19 cellular contexts compared by ENCODE assay signal in genomic region chr17:71187145-71187878, GRCh38.
DNase-seq lines count a peak whose midpoint lies in the region; ATAC-seq, FAIRE-seq and TF ChIP-seq lines count a peak whose summit lies in the region.
"Had no signal": no experiment of that assay in that cellular context is flagged by ENCODE, and none has a peak within 500 bp of the region (broad histone marks: within the 10 kb centered on the region; RNA-seq: fewer than 3 reads in every experiment).

No MANE protein-coding gene starts in this region.

- peak overlapping the region; percentile 31 for H3K27ac Mint-ChIP-seq in astrocyte (ENCODE audit: unreplicated experiment)
- H3K27ac Mint-ChIP-seq in naive thymus-derived CD8-positive, alpha-beta T cell, result no peak overlapping the region

- no peak overlapping the region for H3K4me2 ChIP-seq in HepG2 (ENCODE audit: low read depth, low read length)
- no peak overlapping the region for H3K4me2 ChIP-seq in astrocyte (ENCODE audit: low read length)
- no peak overlapping the region for H3K4me2 ChIP-seq in mesenchymal stem cell (ENCODE audit: low read length, poor library complexity, severe bottlenecking)

- no peak overlapping the region for H3K23ac ChIP-seq in mesenchymal stem cell (ENCODE audit: low read length in 2 of 2)

- intact Hi-C loops in HepG2 (cut with micrococcal nuclease; ENCODE audit: unreplicated experiment) (no loop called here), right lobe of liver (cut with DNase I) (no loop called here), kidney (cut with DNase I) (no loop called here)

- H3K36me3 Mint-ChIP-seq in astrocyte (ENCODE audit: low read depth, unreplicated experiment), result no peaks in the 10 kb centered on the region
- no peaks in the 10 kb centered on the region for H3K36me3 Mint-ChIP-seq in naive thymus-derived CD8-positive, alpha-beta T cell

- TF ChIP-seq POLR2A in HepG2 (IDR thresholded peaks at IDR 0.05; ENCODE audit: insufficient read depth in 1 of 2, low read depth in 2 of 2, low read length in 2 of 2) (no peak), right lobe of liver (IDR thresholded peaks at IDR 0.05) (no peak)

- no peak overlapping the region for H3K4me3 ChIP-seq in HepG2 (replicated peaks in 1 of 3; ENCODE audit: insufficient read depth in 1 of 3, low read depth in 2 of 3, low read length in 3 of 3)
- no peak overlapping the region for H3K4me3 ChIP-seq in right lobe of liver
- H3K4me3 ChIP-seq in astrocyte (ENCODE audit: insufficient read depth, low read depth, low read length), result no peak overlapping the region
- no peak overlapping the region for H3K4me3 ChIP-seq in mesenchymal stem cell (ENCODE audit: insufficient read depth in 1 of 2, low read depth in 1 of 2, low read length in 2 of 2)
- no peak overlapping the region for H3K4me3 ChIP-seq in kidney (ENCODE audit: low read length in 2 of 2)
- H3K4me3 ChIP-seq: MG63 had no signal

- peaks cover 32% of the 10 kb centered on the region for H3K4me1 Mint-ChIP-seq in astrocyte (ENCODE audit: low read depth, unreplicated experiment)
- H3K4me1 Mint-ChIP-seq in naive thymus-derived CD8-positive, alpha-beta T cell, result no peaks in the 10 kb centered on the region

- BruUV-seq in HepG2 (replicated peaks; lab: Mats Ljungman, UMichigan), result no TSS peak

- DNase-seq in HepG2 (ENCODE audit: low spot score), result no peak
- no peak for DNase-seq in right lobe of liver
- DNase-seq in astrocyte (ENCODE audit: low read depth), result no peak
- no peak for DNase-seq in mesenchymal stem cell
- DNase-seq in kidney, result no peak
- no peak for DNase-seq in naive thymus-derived CD8-positive, alpha-beta T cell
- DNase-seq: DMS153; DND-41; KBM-7; MG63; NCI-H2029; NCI-H446 treated with DMSO at 0.1 percent for 48 hours; NCI-H526; NCI-H82; NK-92 treated with Interleukin-12 subunit alpha and Interleukin-12 subunit beta, amount 100 ng/mL, for 24 hours; SK-N-SH had no signal

- CTCF ChIA-PET in HepG2 (lab: Yijun Ruan, JAX; ENCODE audit: low intra/inter-chr PET ratio, low total read pairs), result no interaction called here

- no peaks in the 10 kb centered on the region for H3K36me3 ChIP-seq in HepG2 (replicated peaks in 1 of 2; ENCODE audit: control insufficient read depth in 1 of 2, insufficient read depth in 2 of 2, low read length in 2 of 2)
- H3K36me3 ChIP-seq in right lobe of liver, result no peaks in the 10 kb centered on the region
- no peaks in the 10 kb centered on the region for H3K36me3 ChIP-seq in astrocyte (ENCODE audit: insufficient read depth, low read length)
- no peaks in the 10 kb centered on the region for H3K36me3 ChIP-seq in mesenchymal stem cell (ENCODE audit: control insufficient read depth in 1 of 2, insufficient read depth in 2 of 2, low read depth in 1 of 2, low read length in 2 of 2)
- no peaks in the 10 kb centered on the region for H3K36me3 ChIP-seq in kidney (ENCODE audit: control insufficient read depth in 1 of 2, insufficient read depth in 2 of 2, low read length in 2 of 2)
- H3K36me3 ChIP-seq: MG63 had no signal

- no peak overlapping the region for H4K8ac ChIP-seq in mesenchymal stem cell (ENCODE audit: low read length)

- H4K20me1 ChIP-seq in HepG2 (ENCODE audit: insufficient read depth, low read length), result no peaks in the 10 kb centered on the region
- no peaks in the 10 kb centered on the region for H4K20me1 ChIP-seq in astrocyte (ENCODE audit: insufficient read depth, low read length)

- in situ Hi-C loops in HepG2 (cut with HindIII; ENCODE audit: extremely low pct_ligation_motif_present, low pct_unique_long_range_greater_than_20kb), result no loop called here

- no peak overlapping the region for H3K27ac ChIP-seq in HepG2 (ENCODE audit: extremely low read length, insufficient read depth, low read length)
- H3K27ac ChIP-seq in right lobe of liver, result no peak overlapping the region
- peak overlapping the region; percentile 95 for H3K27ac ChIP-seq in astrocyte (ENCODE audit: low read depth, low read length)
- no peak overlapping the region for H3K27ac ChIP-seq in mesenchymal stem cell (ENCODE audit: low read length, poor library complexity, severe bottlenecking)
- no peak overlapping the region for H3K27ac ChIP-seq in kidney (ENCODE audit: low read depth in 2 of 2, low read length in 2 of 2)

- no peak overlapping the region for H3K4me3 Mint-ChIP-seq in astrocyte (ENCODE audit: unreplicated experiment)
- no peak overlapping the region for H3K4me3 Mint-ChIP-seq in naive thymus-derived CD8-positive, alpha-beta T cell

- H3K27me3 ChIP-seq in HepG2 (ENCODE audit: control insufficient read depth in 1 of 2, insufficient read depth in 2 of 2, low read length in 2 of 2) (no peaks in the 10 kb centered on the region), right lobe of liver (no peaks in the 10 kb centered on the region), astrocyte (ENCODE audit: insufficient read depth, low read length) (no peaks in the 10 kb centered on the region), mesenchymal stem cell (ENCODE audit: control insufficient read depth in 1 of 2, insufficient read depth in 1 of 2, low read length in 2 of 2) (no peaks in the 10 kb centered on the region)
- H3K27me3 ChIP-seq: MG63 had no signal

- H3K4me1 ChIP-seq in HepG2 (ENCODE audit: insufficient read depth, low read length), result no peaks in the 10 kb centered on the region
- H3K4me1 ChIP-seq in right lobe of liver, result no peaks in the 10 kb centered on the region
- H3K4me1 ChIP-seq in astrocyte (ENCODE audit: insufficient read depth, low read length), result peaks cover 28% of the 10 kb centered on the region
- H3K4me1 ChIP-seq in mesenchymal stem cell (ENCODE audit: control insufficient read depth, insufficient read depth, low read depth, low read length), result peaks cover 8% of the 10 kb centered on the region
- no peaks in the 10 kb centered on the region for H3K4me1 ChIP-seq in kidney (ENCODE audit: control insufficient read depth in 1 of 2, insufficient read depth in 1 of 2, low read depth in 1 of 2, low read length in 2 of 2)

- no peak overlapping the region for H4K91ac ChIP-seq in mesenchymal stem cell (ENCODE audit: low read length)

- H3K4ac ChIP-seq in mesenchymal stem cell (ENCODE audit: low read depth in 1 of 2, low read length in 2 of 2), result peak overlapping the region in 1 of 2 experiments; percentile 41

- H2AFZ ChIP-seq in HepG2 (ENCODE audit: low read length) (no peak overlapping the region), astrocyte (ENCODE audit: low read depth, low read length) (no peak overlapping the region), mesenchymal stem cell (ENCODE audit: low read depth, low read length) (no peak overlapping the region)

- peak overlapping the region in 1 of 2 experiments; percentile 77 for H3K18ac ChIP-seq in mesenchymal stem cell (ENCODE audit: low read depth in 1 of 2, low read length in 2 of 2)

- TF ChIP-seq RAD21 in HepG2 (CRISPR knock-in tag; IDR thresholded peaks at IDR 0.05), result no peak

- H3K9me3 Mint-ChIP-seq in astrocyte (ENCODE audit: unreplicated experiment), result no peaks in the 10 kb centered on the region
- peaks cover 0 to 9% (median 2%) of the 10 kb centered on the region in 9 donors for H3K9me3 Mint-ChIP-seq in naive thymus-derived CD8-positive, alpha-beta T cell

- no peak for TF ChIP-seq EP300 in HepG2 (IDR thresholded peaks at IDR 0.05; ENCODE audit: low read depth in 2 of 2, low read length in 2 of 2)
- TF ChIP-seq EP300 in HepG2 (CRISPR knock-in tag; IDR thresholded peaks at IDR 0.05; ENCODE audit: borderline replicate concordance), result no peak

- no peaks in the 10 kb centered on the region for H3K27me3 Mint-ChIP-seq in astrocyte (ENCODE audit: low read depth, unreplicated experiment)
- no peaks in the 10 kb centered on the region for H3K27me3 Mint-ChIP-seq in naive thymus-derived CD8-positive, alpha-beta T cell

- no peak overlapping the region for H2BK15ac ChIP-seq in mesenchymal stem cell (ENCODE audit: low read depth, poor library complexity, severe bottlenecking)

- no peak overlapping the region for H3K9ac ChIP-seq in HepG2 (ENCODE audit: insufficient read depth, low read depth, low read length)
- H3K9ac ChIP-seq in astrocyte (ENCODE audit: low read length), result no peak overlapping the region
- H3K9ac ChIP-seq in mesenchymal stem cell (ENCODE audit: low read length), result no peak overlapping the region
- no peak overlapping the region for H3K9ac ChIP-seq in kidney (ENCODE audit: low read length in 2 of 2)
- H3K9ac ChIP-seq: SK-N-SH had no signal

- peaks cover 80% of the 10 kb centered on the region for H3K9me3 ChIP-seq in HepG2 (ENCODE audit: low read length)
- H3K9me3 ChIP-seq in right lobe of liver, result no peaks in the 10 kb centered on the region
- H3K9me3 ChIP-seq in astrocyte (ENCODE audit: insufficient read depth, low read depth, low read length), result no peaks in the 10 kb centered on the region
- no peaks in the 10 kb centered on the region for H3K9me3 ChIP-seq in mesenchymal stem cell (ENCODE audit: control insufficient read depth, low read length)
- H3K9me3 ChIP-seq in kidney (ENCODE audit: control insufficient read depth in 1 of 2, low read length in 2 of 2), result no peaks in the 10 kb centered on the region
- H3K9me3 ChIP-seq: MG63, SK-N-SH had no signal

- H3K14ac ChIP-seq in mesenchymal stem cell (ENCODE audit: low read length in 2 of 2), result no peak overlapping the region

- H2BK120ac ChIP-seq in mesenchymal stem cell (ENCODE audit: low read depth, low read length), result no peak overlapping the region

- no peaks in the 10 kb centered on the region for H3K79me2 ChIP-seq in HepG2 (ENCODE audit: insufficient read depth, low read length)
- no peaks in the 10 kb centered on the region for H3K79me2 ChIP-seq in astrocyte (ENCODE audit: insufficient read depth, low read length)

- FAIRE-seq in HepG2 (lab: Jason Lieb, UNC) (no peak), astrocyte (lab: Jason Lieb, UNC) (peak; percentile 5), kidney (lab: Jason Lieb, UNC) (no peak)
- FAIRE-seq: GM12892, GM19239 had no signal

- 30% methylated on average over 8 of the region's 8 CpGs for WGBS in HepG2 (ENCODE audit: low lambda C conversion rate)
- WGBS in right lobe of liver (ENCODE audit: insufficient coverage, low coverage, low lambda C conversion rate, missing lambda C conversion rate), result 90% methylated on average over 1 of the region's 8 CpGs
- 95% methylated on average over 8 of the region's 8 CpGs for WGBS in mesenchymal stem cell

- peak overlapping the region in 1 of 2 experiments; percentile 83 for H2BK12ac ChIP-seq in mesenchymal stem cell (ENCODE audit: low read length in 2 of 2)

- no peaks in the 10 kb centered on the region for H3K79me1 ChIP-seq in mesenchymal stem cell (replicated peaks; ENCODE audit: low read length, poor library complexity, severe bottlenecking)

- H2BK5ac ChIP-seq in mesenchymal stem cell (ENCODE audit: low read depth, low read length, poor library complexity, severe bottlenecking), result no peak overlapping the region

- peak overlapping the region; percentile 53 for H2AK5ac ChIP-seq in mesenchymal stem cell (ENCODE audit: low read length, severe bottlenecking)

- ATAC-seq in HepG2 (no peak), right lobe of liver (no peak), GM21390 (IDR thresholded peaks at IDR 0.05; ENCODE audit: unreplicated experiment) (no peak)
- ATAC-seq in naive thymus-derived CD8-positive, alpha-beta T cell, result no peak

- TF ChIP-seq CTCF in HepG2 (CRISPR knock-in tag; IDR thresholded peaks at IDR 0.05) (no peak), right lobe of liver (IDR thresholded peaks at IDR 0.05) (no peak), astrocyte (IDR thresholded peaks at IDR 0.05; ENCODE audit: insufficient read depth, low read depth, low read length) (no peak), kidney (IDR thresholded peaks at IDR 0.05; ENCODE audit: borderline replicate concordance, extremely low read depth, insufficient read depth) (no peak)

- POLR2A ChIA-PET in HepG2 (lab: Yijun Ruan, JAX), result no interaction called here
- POLR2A ChIA-PET in naive thymus-derived CD8-positive, alpha-beta T cell (lab: Charles Lee), result no interaction called here
